8 cellular contexts compared by ENCODE assay signal in genomic region chr3:127694467-127695215, GRCh38. TPM values are rescaled to one million over a fixed set of nuclear protein-coding genes. Genes with fewer than 3 reads are reported as not detected.
A peak's percentile ranks its signal among the peaks of the same experiment; 100 is the strongest.
DNase-seq lines count a peak whose midpoint lies in the region; ATAC-seq and TF ChIP-seq lines count a peak whose summit lies in the region.

No MANE protein-coding gene starts in this region.

- DNase-seq in DMS53 treated with DMSO at 0.1 percent for 48 hours (lab: John Stamatoyannopoulos, UW; ENCODE audit: unreplicated experiment) = peak; percentile 65
- peak; percentile 57 for DNase-seq in colonic mucosa
- no peak for DNase-seq in naive B cell
- DNase-seq in activated CD4-positive, CD25-positive, alpha-beta regulatory T cell (lab: John Stamatoyannopoulos, UW) = no peak
- no peak for DNase-seq in mesothelial cell of epicardium (ENCODE audit: low spot score in 2 of 2, unreplicated experiment in 2 of 2)

- intact Hi-C loops in colonic mucosa (cut with DNase I) = loop anchor here (5.0 kb wide), 1 partner anchor 138 kb away; no protein-coding TSS in a partner anchor

- H3K4me1 Mint-ChIP-seq in naive B cell (peaks cover 15 to 29% (median 22%) of the 10 kb centered on the region in 3 donors), mesothelial cell of epicardium (peaks cover 19% of the 10 kb centered on the region)

- peak overlapping the region in 1 of 6 donors; percentile 12 for H3K27ac Mint-ChIP-seq in naive B cell
- H3K27ac Mint-ChIP-seq in mesothelial cell of epicardium = no peak overlapping the region

- H3K79me2 ChIP-seq in Loucy (ENCODE audit: insufficient read depth, low read length) (no peaks in the 10 kb centered on the region), SU-DHL-6 (ENCODE audit: insufficient read depth, low read length) (no peaks in the 10 kb centered on the region)

- H3K4me2 ChIP-seq in Loucy (ENCODE audit: low read depth, low read length, poor library complexity, severe bottlenecking) (no peak overlapping the region), SU-DHL-6 (ENCODE audit: low read depth, low read length, poor library complexity, severe bottlenecking) (no peak overlapping the region)

- no peaks in the 10 kb centered on the region for H3F3A ChIP-seq in Loucy (ENCODE audit: low read depth)
- no peaks in the 10 kb centered on the region for H3F3A ChIP-seq in SU-DHL-6 (ENCODE audit: insufficient read depth)

- no peak overlapping the region for H3K9ac ChIP-seq in Loucy (ENCODE audit: low read depth, low read length, poor library complexity, severe bottlenecking)
- no peak overlapping the region for H3K9ac ChIP-seq in SU-DHL-6 (ENCODE audit: low read length)
- H3K9ac ChIP-seq in colonic mucosa (ENCODE audit: low read depth in 2 of 2, low read length in 2 of 2) = no peak overlapping the region

- TF ChIP-seq CTCF in Loucy (conservative IDR thresholded peaks at IDR 0.05; ENCODE audit: low read length) (peak; percentile 36), SU-DHL-6 (IDR thresholded peaks at IDR 0.05; ENCODE audit: insufficient read depth, low read length, poor library complexity, severe bottlenecking) (peak; percentile 43), colonic mucosa (IDR thresholded peaks at IDR 0.05) (no peak), mesothelial cell of epicardium (IDR thresholded peaks at IDR 0.05; ENCODE audit: unreplicated experiment) (no peak)

- H3K27ac ChIP-seq in SU-DHL-6 (ENCODE audit: low read depth, low read length) = no peak overlapping the region
- H3K27ac ChIP-seq in colonic mucosa = no peak overlapping the region

- H3K9me3 Mint-ChIP-seq in naive B cell (peaks cover 0 to 1% (median 0%) of the 10 kb centered on the region in 7 donors), mesothelial cell of epicardium (no peaks in the 10 kb centered on the region)

- H3K9me2 ChIP-seq in Loucy (replicated peaks; ENCODE audit: low read depth, low read length) (no peaks in the 10 kb centered on the region), SU-DHL-6 (replicated peaks; ENCODE audit: insufficient read depth, low read length) (no peaks in the 10 kb centered on the region)

- ATAC-seq in naive B cell (ENCODE audit: low read depth in 2 of 2) = peak; percentile 20 to 27
- no peak for ATAC-seq in GM19395 (IDR thresholded peaks at IDR 0.05; ENCODE audit: unreplicated experiment)

- H3K4me1 ChIP-seq in Loucy (ENCODE audit: insufficient read depth, low read length, poor library complexity, severe bottlenecking) = peaks cover 23% of the 10 kb centered on the region
- peaks cover 7% of the 10 kb centered on the region for H3K4me1 ChIP-seq in colonic mucosa

- H2AFZ ChIP-seq in Loucy (ENCODE audit: low read length) (no peak overlapping the region), SU-DHL-6 (ENCODE audit: low read depth, low read length, severe bottlenecking) (no peak overlapping the region)

- H3K4me3 ChIP-seq in Loucy (ENCODE audit: low read length, poor library complexity, severe bottlenecking) (no peak overlapping the region), SU-DHL-6 (ENCODE audit: insufficient read depth, low read length, poor library complexity, severe bottlenecking) (no peak overlapping the region), colonic mucosa (no peak overlapping the region)

- H3K36me3 Mint-ChIP-seq in naive B cell (no peaks in the 10 kb centered on the region), mesothelial cell of epicardium (no peaks in the 10 kb centered on the region)

- H4K20me1 ChIP-seq in Loucy (ENCODE audit: insufficient read depth, low read length, poor library complexity, severe bottlenecking) (peaks cover 2% of the 10 kb centered on the region), SU-DHL-6 (ENCODE audit: low read depth, low read length) (no peaks in the 10 kb centered on the region)

- H3K4me3 Mint-ChIP-seq in naive B cell (no peak overlapping the region), mesothelial cell of epicardium (no peak overlapping the region)

- no peaks in the 10 kb centered on the region for H3K9me3 ChIP-seq in Loucy (ENCODE audit: insufficient read depth, low read depth, low read length)
- H3K9me3 ChIP-seq in SU-DHL-6 (ENCODE audit: insufficient read depth, low read length) = no peaks in the 10 kb centered on the region
- H3K9me3 ChIP-seq in colonic mucosa = no peaks in the 10 kb centered on the region

- H3K36me3 ChIP-seq in Loucy (ENCODE audit: insufficient read depth, low read length) (peaks cover 41% of the 10 kb centered on the region; the same call in 1 of the 2 replicates), SU-DHL-6 (ENCODE audit: low read length) (no peaks in the 10 kb centered on the region), colonic mucosa (no peaks in the 10 kb centered on the region)

- no peaks in the 10 kb centered on the region for H3K27me3 ChIP-seq in Loucy (ENCODE audit: insufficient read depth, low read length, poor library complexity, severe bottlenecking)
- H3K27me3 ChIP-seq in SU-DHL-6 (ENCODE audit: low read length) = no peaks in the 10 kb centered on the region
- no peaks in the 10 kb centered on the region for H3K27me3 ChIP-seq in colonic mucosa

- peaks cover 0 to 11% (median 0%) of the 10 kb centered on the region in 3 donors for H3K27me3 Mint-ChIP-seq in naive B cell
- no peaks in the 10 kb centered on the region for H3K27me3 Mint-ChIP-seq in mesothelial cell of epicardium (ENCODE audit: low read depth)

RNA-seq across cellular contexts. Expression of gene ABTB1, which starts 21.9 kb away (rescaled TPM):
- 10 to 100 TPM; 14.9 to 22.9 TPM for total RNA-seq in colonic mucosa
- 10 to 100 TPM; 57.4 to 88.4 (median 79.4) TPM for polyA plus RNA-seq in naive B cell (ENCODE audit: low read depth in 6 of 6)
- 15.9 to 17.1 TPM (median 16.5 TPM) in 3 replicates for total RNA-seq in mesothelial cell of epicardium

Comparison
In these comparisons a context has a peak if more than half of its experiments do, and no peak if none do; other contexts are left out.
1. DNase-seq: peak in DMS53 treated with DMSO at 0.1 percent for 48 hours (single experiment) and colonic mucosa (single experiment); none in naive B cell (single experiment), activated CD4-positive, CD25-positive, alpha-beta regulatory T cell (0 of 4) and mesothelial cell of epicardium (0 of 2).
2. CTCF ChIP-seq: peak in Loucy (single experiment) and SU-DHL-6 (single experiment); none in colonic mucosa (single experiment) and mesothelial cell of epicardium (single experiment).